13 cellular contexts compared by ENCODE assay signal in genomic region chr12:124620606-124621295, GRCh38. TPM values are rescaled to one million over a fixed set of nuclear protein-coding genes. Genes with fewer than 3 reads are reported as not detected.
DNase-seq lines count a peak whose midpoint lies in the region; ATAC-seq, FAIRE-seq and TF ChIP-seq lines count a peak whose summit lies in the region.
"Had no signal": no experiment of that assay in that cellular context is flagged by ENCODE, and none has a peak within 500 bp of the region (broad histone marks: within the 10 kb centered on the region; RNA-seq: fewer than 3 reads in every experiment).

No MANE protein-coding gene starts in this region.

- DNase-seq in Daoy (ENCODE audit: low read depth), result peak; percentile 60
- no peak for DNase-seq in MCF 10A (ENCODE audit: unreplicated experiment)
- peak; percentile 69 for DNase-seq in iris pigment epithelial cell (ENCODE audit: low read depth)
- no peak for DNase-seq in smooth muscle cell (lab: John Stamatoyannopoulos, UW; ENCODE audit: unreplicated experiment)
- no peak for DNase-seq in NCI-H524 (lab: John Stamatoyannopoulos, UW)
- DNase-seq in GM12891 (ENCODE audit: insufficient read length, low spot score), result no peak
- DNase-seq in effector memory CD4-positive, alpha-beta T cell, result no peak
- DNase-seq: activated CD4-positive, alpha-beta T cell treated with anti-CD3 and anti-CD28 coated beads, Interleukin-2, amount 10 ng/mL, durations not matched to agents 24 days and 14 days; activated naive CD4-positive, alpha-beta T cell; NCI-H748 treated with DMSO at 0.1 percent for 48 hours had no signal

- H3F3A ChIP-seq in smooth muscle cell (ENCODE audit: low read depth), result no peaks in the 10 kb centered on the region

- no peak for TF ChIP-seq POLR2A in GM12891 (IDR thresholded peaks at IDR 0.05; ENCODE audit: low read depth, low read length)

- no peaks in the 10 kb centered on the region for H3K27me3 ChIP-seq in smooth muscle cell (ENCODE audit: low read depth)
- H3K27me3 ChIP-seq in effector memory CD4-positive, alpha-beta T cell (replicated peaks; ENCODE audit: control insufficient read depth, insufficient read depth, low read length, poor library complexity, severe bottlenecking), result no peaks in the 10 kb centered on the region

- no peaks in the 10 kb centered on the region for H4K20me1 ChIP-seq in smooth muscle cell (ENCODE audit: low read depth)

- CTCF ChIA-PET in MCF 10A (lab: Yijun Ruan, JAX), result interaction anchor here (0.6 to 1.2 kb wide), 6 partner anchors 13 to 279 kb away, joined by 3 to 4 read pairs (median 3); no protein-coding TSS in a partner anchor

- H3K4me3 Mint-ChIP-seq in MCF 10A (ENCODE audit: unreplicated experiment), result peak overlapping the region; percentile 16
- H3K4me3 Mint-ChIP-seq: activated CD4-positive, alpha-beta T cell treated with anti-CD3 and anti-CD28 coated beads, Interleukin-2, amount 10 ng/mL, durations not matched to agents 24 days and 14 days had no signal

- peak overlapping the region; percentile 67 for H3K27ac Mint-ChIP-seq in MCF 10A (ENCODE audit: low read depth, unreplicated experiment)
- H3K27ac Mint-ChIP-seq: activated CD4-positive, alpha-beta T cell treated with anti-CD3 and anti-CD28 coated beads, Interleukin-2, amount 10 ng/mL, durations not matched to agents 24 days and 14 days had no signal

- no TSS peak for BruUV-seq in MCF 10A (replicated peaks; lab: Mats Ljungman, UMichigan)

- H2AFZ ChIP-seq in smooth muscle cell (ENCODE audit: low read depth), result peak overlapping the region; percentile 32
- H2AFZ ChIP-seq: parathyroid adenoma had no signal

- no peaks in the 10 kb centered on the region for H3K36me3 ChIP-seq in smooth muscle cell (ENCODE audit: low read depth)
- no peaks in the 10 kb centered on the region for H3K36me3 ChIP-seq in effector memory CD4-positive, alpha-beta T cell (ENCODE audit: control insufficient read depth, insufficient read depth, low read length)

- H3K9me3 ChIP-seq in smooth muscle cell (replicated peaks; ENCODE audit: low read depth), result no peaks in the 10 kb centered on the region
- no peaks in the 10 kb centered on the region for H3K9me3 ChIP-seq in effector memory CD4-positive, alpha-beta T cell (ENCODE audit: control insufficient read depth, low read length)

- no peak for FAIRE-seq in GM12891 (lab: Jason Lieb, UNC)

- no peaks in the 10 kb centered on the region for H3K79me2 ChIP-seq in smooth muscle cell (ENCODE audit: low read depth)
- H3K79me2 ChIP-seq: parathyroid adenoma had no signal

- TF ChIP-seq CTCF in MCF 10A (IDR thresholded peaks at IDR 0.05; ENCODE audit: unreplicated experiment) (no peak), smooth muscle cell (IDR thresholded peaks at IDR 0.05; ENCODE audit: borderline replicate concordance, insufficient read depth, poor library complexity, severe bottlenecking) (no peak)

- no peak for ATAC-seq in GM18867 (IDR thresholded peaks at IDR 0.05; ENCODE audit: unreplicated experiment)

- peaks cover 30% of the 10 kb centered on the region for H3K4me1 Mint-ChIP-seq in MCF 10A (ENCODE audit: insufficient read depth, unreplicated experiment)
- H3K4me1 Mint-ChIP-seq: activated CD4-positive, alpha-beta T cell treated with anti-CD3 and anti-CD28 coated beads, Interleukin-2, amount 10 ng/mL, durations not matched to agents 24 days and 14 days had no signal

- no peaks in the 10 kb centered on the region for H3K4me1 ChIP-seq in smooth muscle cell (ENCODE audit: low read depth)
- no peaks in the 10 kb centered on the region for H3K4me1 ChIP-seq in effector memory CD4-positive, alpha-beta T cell (ENCODE audit: control insufficient read depth, insufficient read depth, low read length, poor library complexity, severe bottlenecking)
- H3K4me1 ChIP-seq: parathyroid adenoma had no signal

- H3K9me3 Mint-ChIP-seq in MCF 10A (ENCODE audit: unreplicated experiment), result no peaks in the 10 kb centered on the region

- H3K27me3 Mint-ChIP-seq in MCF 10A (ENCODE audit: insufficient read depth, unreplicated experiment), result no peaks in the 10 kb centered on the region

- peaks cover 13% of the 10 kb centered on the region for H3K36me3 Mint-ChIP-seq in MCF 10A (ENCODE audit: insufficient read depth, unreplicated experiment)

- no peak overlapping the region for H3K4me3 ChIP-seq in smooth muscle cell
- H3K4me3 ChIP-seq in effector memory CD4-positive, alpha-beta T cell (ENCODE audit: insufficient read depth, low read depth, low read length, poor library complexity, severe bottlenecking), result no peak overlapping the region
- H3K4me3 ChIP-seq: SK-N-MC had no signal

- H3K27ac ChIP-seq in smooth muscle cell (ENCODE audit: low read depth), result peak overlapping the region; percentile 72
- H3K27ac ChIP-seq in effector memory CD4-positive, alpha-beta T cell (ENCODE audit: insufficient read depth, low read length, poor library complexity, severe bottlenecking), result no peak overlapping the region
- H3K27ac ChIP-seq: parathyroid adenoma, SK-N-MC had no signal

- no peak overlapping the region for H3K9ac ChIP-seq in smooth muscle cell (ENCODE audit: low read depth)
- H3K9ac ChIP-seq: parathyroid adenoma had no signal

- intact Hi-C loops in MCF 10A (cut with micrococcal nuclease), result no loop called here

- 50% methylated on average over 12 of the region's 12 CpGs for WGBS in smooth muscle cell (ENCODE audit: low lambda C conversion rate)

- H3K4me2 ChIP-seq in smooth muscle cell, result peak overlapping the region; percentile 33

- POLR2A ChIA-PET in MCF 10A (lab: Yijun Ruan, JAX), result interaction anchor here (0.7 to 2.1 kb wide), 10 partner anchors 9 to 298 kb away, joined by 3 to 17 read pairs (median 3); no protein-coding TSS in a partner anchor

TF ChIP-seq in GM12891, 5 proteins besides CTCF, POLR2A, EP300 and RAD21:
- TF ChIP-seq PAX5 (IDR thresholded peaks at IDR 0.05; ENCODE audit: insufficient read depth, low read length, severe bottlenecking) (no peak), POLR2AphosphoS5 (IDR thresholded peaks at IDR 0.05; ENCODE audit: low read depth, low read length) (no peak), TAF1 (IDR thresholded peaks at IDR 0.05; ENCODE audit: low read depth, low read length) (no peak), POU2F2 (IDR thresholded peaks at IDR 0.05; ENCODE audit: low read depth, low read length) (no peak), SPI1 (IDR thresholded peaks at IDR 0.05; ENCODE audit: low read depth, low read length) (no peak)
TF ChIP-seq in GM12891: peak in this region for 0.

RNA-seq across cellular contexts. Expression of gene NCOR2, which starts 53.3 kb away (rescaled TPM):
- total RNA-seq in Daoy (2014; rRNA removed; shearing (Covaris generic)), result 29.8 and 57.9 TPM in 2 replicates
- total RNA-seq in MCF 10A (2022) (145 and 177 TPM in 2 replicates), smooth muscle cell (64.1 and 64.7 TPM in 2 replicates)
- polyA plus RNA-seq in smooth muscle cell, result 164 and 169 TPM in 2 replicates
- polyA plus RNA-seq in GM12891 (2012; ENCODE audit: low read depth, missing spikeins), result 66.2 TPM

Comparison
In these comparisons a context has a peak if more than half of its experiments do, and no peak if none do; other contexts are left out.
1. DNase-seq: peak in Daoy (single experiment) and iris pigment epithelial cell (single experiment); none in MCF 10A (single experiment), smooth muscle cell (single experiment), NCI-H524 (0 of 2), GM12891 (single experiment) and effector memory CD4-positive, alpha-beta T cell (0 of 3).